Comparison of ENCODE assay signal across 8 cellular contexts in the genomic region with DNA sequence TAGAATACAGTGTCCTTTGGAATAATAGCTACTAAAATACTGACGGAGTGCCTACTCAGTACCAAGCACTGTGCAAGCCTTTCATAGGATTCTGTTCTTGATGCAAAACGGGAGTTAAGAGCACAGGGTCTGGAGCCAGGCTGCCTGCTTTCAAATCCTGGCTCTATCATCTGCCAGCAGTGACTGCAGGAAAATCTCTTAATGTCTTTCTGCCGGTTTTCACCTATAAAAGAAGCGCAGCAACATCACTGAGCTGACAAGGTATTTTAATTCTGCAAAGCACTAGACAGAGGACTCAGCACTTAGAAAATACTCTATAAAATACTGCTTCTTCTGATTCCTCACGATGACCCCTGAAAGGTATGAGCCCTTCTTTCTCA. TPM values are rescaled to one million over a fixed set of nuclear protein-coding genes. Genes with fewer than 3 reads are reported as not detected.
A peak's percentile ranks its signal among the peaks of the same experiment; 100 is the strongest.
DNase-seq lines count a peak whose midpoint lies in the region; ATAC-seq and TF ChIP-seq lines count a peak whose summit lies in the region.

No MANE protein-coding gene starts in this region.

- H3K27ac ChIP-seq in AG04450 (ENCODE audit: low read depth, low read length) (no peak overlapping the region), HCT116 (ENCODE audit: low read depth, low read length) (peak overlapping the region; percentile 69), ascending aorta (peak overlapping the region in 1 of 2 donors; percentile 32), mesenchymal stem cell (ENCODE audit: low read length, poor library complexity, severe bottlenecking) (peak overlapping the region; percentile 17)

- POLR2A ChIA-PET in AG04450 (lab: Yijun Ruan, JAX) = no interaction called here
- POLR2A ChIA-PET in HCT116 (lab: Charles Lee) = no interaction called here

- no TSS peak for BruUV-seq in HCT116 (replicated peaks; lab: Mats Ljungman, UMichigan)

- peak overlapping the region; percentile 90 for H3K4me3 ChIP-seq in AG04450 (ENCODE audit: low read depth, low read length)
- peak overlapping the region; percentile 74 to 75 for H3K4me3 ChIP-seq in HCT116 (replicated peaks in 1 of 2; ENCODE audit: low read depth in 1 of 2, low read length in 2 of 2)
- H3K4me3 ChIP-seq in ascending aorta = peak overlapping the region; percentile 71 to 73
- peak overlapping the region; percentile 59 to 88 for H3K4me3 ChIP-seq in mesenchymal stem cell (ENCODE audit: insufficient read depth in 1 of 2, low read depth in 1 of 2, low read length in 2 of 2)

- no peak overlapping the region for H4K91ac ChIP-seq in mesenchymal stem cell (ENCODE audit: low read length)

- no peak overlapping the region for H2AK5ac ChIP-seq in mesenchymal stem cell (ENCODE audit: low read length, severe bottlenecking)

- no peaks in the 10 kb centered on the region for H3K79me2 ChIP-seq in HCT116 (ENCODE audit: insufficient read depth, low read length)

- H3K4ac ChIP-seq in mesenchymal stem cell (ENCODE audit: low read depth in 1 of 2, low read length in 2 of 2) = no peak overlapping the region

- H3K9me2 ChIP-seq in HCT116 (ENCODE audit: insufficient read depth) = no peaks in the 10 kb centered on the region

- H3K9ac ChIP-seq in HCT116 (ENCODE audit: low read length) (peak overlapping the region; percentile 79), mesenchymal stem cell (ENCODE audit: low read length) (peak overlapping the region; percentile 84)

- no peak overlapping the region for H2BK15ac ChIP-seq in mesenchymal stem cell (ENCODE audit: low read depth, poor library complexity, severe bottlenecking)

- H2AFZ ChIP-seq in HCT116 (ENCODE audit: low read depth, low read length, poor library complexity, severe bottlenecking) (no peak overlapping the region), mesenchymal stem cell (ENCODE audit: low read depth, low read length) (peak overlapping the region; percentile 49)

- DNase-seq in AG04450 (ENCODE audit: low read depth, low spot score) (no peak), HCT116 (ENCODE audit: low read depth, low spot score) (no peak), ascending aorta (ENCODE audit: low spot score in 2 of 2) (no peak), mesenchymal stem cell (no peak), NCI-H446 (lab: John Stamatoyannopoulos, UW) (no peak), activated gamma-delta T cell (lab: John Stamatoyannopoulos, UW) (no peak), NCI-H2171 (lab: John Stamatoyannopoulos, UW) (no peak)

- no peak for TF ChIP-seq CTCF in AG04450 (IDR thresholded peaks at IDR 0.05; ENCODE audit: low read depth, low read length)
- TF ChIP-seq CTCF in HCT116 (IDR thresholded peaks at IDR 0.05 in 2 of 3, conservative IDR thresholded peaks at IDR 0.05 in 1 of 3; ENCODE audit: borderline replicate concordance in 1 of 3, insufficient read depth in 1 of 3, low read depth in 2 of 3, low read length in 2 of 3) = no peak
- no peak for TF ChIP-seq CTCF in ascending aorta (IDR thresholded peaks at IDR 0.05)

- no peak overlapping the region for H2BK12ac ChIP-seq in mesenchymal stem cell (ENCODE audit: low read length in 2 of 2)

- no peak overlapping the region for H2BK120ac ChIP-seq in mesenchymal stem cell (ENCODE audit: low read depth, low read length)

- no peak for ATAC-seq in HCT116
- ATAC-seq in HG03342 (IDR thresholded peaks at IDR 0.05; ENCODE audit: unreplicated experiment) = no peak

- H3K36me3 ChIP-seq in HCT116 (ENCODE audit: control insufficient read depth in 1 of 2, insufficient read depth in 2 of 2, low read length in 2 of 2) (peaks cover 0 to 18% of the 10 kb centered on the region in 2 experiments; a peak in 2 of 4 replicates), ascending aorta (peaks cover 2 to 19% of the 10 kb centered on the region in 2 donors), mesenchymal stem cell (ENCODE audit: control insufficient read depth in 1 of 2, insufficient read depth in 2 of 2, low read depth in 1 of 2, low read length in 2 of 2) (peaks cover 0 to 21% of the 10 kb centered on the region in 2 experiments)

- no peak for TF ChIP-seq POLR2A in HCT116 (IDR thresholded peaks at IDR 0.05; ENCODE audit: borderline replicate concordance, extremely low read depth, insufficient read depth, insufficient read length)

- RAD21 ChIA-PET in HCT116 (lab: Charles Lee; ENCODE audit: low non-redundant PET in 1 of 2, low total read pairs in 2 of 2, uncharacterized antibody in 2 of 2, unreplicated experiment in 2 of 2) = interaction anchor here in 1 of 2 experiments (0.6 kb wide), 1 partner anchor 310 kb away, joined by 3 read pairs; no protein-coding TSS in a partner anchor

- H3K14ac ChIP-seq in mesenchymal stem cell (ENCODE audit: low read length in 2 of 2) = no peak overlapping the region

- no peak for TF ChIP-seq RAD21 in HCT116 (IDR thresholded peaks at IDR 0.05; ENCODE audit: low read depth)

- no peak overlapping the region for H3K23ac ChIP-seq in mesenchymal stem cell (ENCODE audit: low read length in 2 of 2)

- H3K9me3 ChIP-seq in AG04450 (ENCODE audit: control insufficient read depth, insufficient read depth, low read length) = peaks cover 7% of the 10 kb centered on the region; the same call in 1 of the 2 replicates
- H3K9me3 ChIP-seq in HCT116 (ENCODE audit: control insufficient read depth in 1 of 2, insufficient read depth in 1 of 2, low read depth in 1 of 2, low read length in 2 of 2) = no peaks in the 10 kb centered on the region
- H3K9me3 ChIP-seq in ascending aorta = no peaks in the 10 kb centered on the region
- H3K9me3 ChIP-seq in mesenchymal stem cell (ENCODE audit: control insufficient read depth, low read length) = no peaks in the 10 kb centered on the region

- peaks cover 33 to 43% of the 10 kb centered on the region in 2 experiments for H3K4me1 ChIP-seq in HCT116 (ENCODE audit: control insufficient read depth in 1 of 2, insufficient read depth in 2 of 2, low read length in 2 of 2)
- peaks cover 3 to 11% of the 10 kb centered on the region in 2 donors for H3K4me1 ChIP-seq in ascending aorta
- peaks cover 10% of the 10 kb centered on the region for H3K4me1 ChIP-seq in mesenchymal stem cell (ENCODE audit: control insufficient read depth, insufficient read depth, low read depth, low read length)

- H3K27me3 ChIP-seq in AG04450 (ENCODE audit: control insufficient read depth, insufficient read depth, low read length) (no peaks in the 10 kb centered on the region), HCT116 (ENCODE audit: insufficient read depth, low read length) (peaks cover 1% of the 10 kb centered on the region; the same call in 1 of the 2 replicates), ascending aorta (no peaks in the 10 kb centered on the region), mesenchymal stem cell (ENCODE audit: control insufficient read depth in 1 of 2, insufficient read depth in 1 of 2, low read length in 2 of 2) (peaks cover 9 to 10% of the 10 kb centered on the region in 2 experiments)

- intact Hi-C loops in HCT116 (cut with micrococcal nuclease) = loop anchor here (5.0 to 10.0 kb wide), 2 partner anchors 83 to 925 kb away; no protein-coding TSS in a partner anchor
- intact Hi-C loops in ascending aorta (cut with DNase I) = no loop called here

- H3K4me2 ChIP-seq in HCT116 (ENCODE audit: low read length) (peak overlapping the region; percentile 94), mesenchymal stem cell (ENCODE audit: low read length, poor library complexity, severe bottlenecking) (peak overlapping the region; percentile 63)

- no peak overlapping the region for H4K8ac ChIP-seq in mesenchymal stem cell (ENCODE audit: low read length)

- no peak overlapping the region for H2BK5ac ChIP-seq in mesenchymal stem cell (ENCODE audit: low read depth, low read length, poor library complexity, severe bottlenecking)

- CTCF ChIA-PET in AG04450 (lab: Charles Lee) (interaction anchor here (1.0 to 6.9 kb wide), 5 partner anchors 19 to 712 kb away, joined by 5 to 34 read pairs (median 7); no protein-coding TSS in a partner anchor), HCT116 (lab: Charles Lee) (interaction anchor here (1.3 kb wide), 1 partner anchor 711 kb away, joined by 3 read pairs; no protein-coding TSS in a partner anchor)

- H3K79me1 ChIP-seq in mesenchymal stem cell (replicated peaks; ENCODE audit: low read length, poor library complexity, severe bottlenecking) = peaks cover 2% of the 10 kb centered on the region

- WGBS in mesenchymal stem cell = 22% methylated on average over 5 of the region's 5 CpGs

- peaks cover 17% of the 10 kb centered on the region; the same call in 1 of the 2 replicates for H4K20me1 ChIP-seq in HCT116 (ENCODE audit: insufficient read depth)

- no peak overlapping the region for H3K18ac ChIP-seq in mesenchymal stem cell (ENCODE audit: low read depth in 1 of 2, low read length in 2 of 2)

TF ChIP-seq in HCT116, 20 proteins besides CTCF, POLR2A, EP300 and RAD21:
- TF ChIP-seq, protein P1, sequence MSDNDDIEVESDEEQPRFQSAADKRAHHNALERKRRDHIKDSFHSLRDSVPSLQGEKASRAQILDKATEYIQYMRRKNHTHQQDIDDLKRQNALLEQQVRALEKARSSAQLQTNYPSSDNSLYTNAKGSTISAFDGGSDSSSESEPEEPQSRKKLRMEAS (IDR thresholded peaks at IDR 0.05) = no peak
- TF ChIP-seq EZH2phosphoT487 (IDR thresholded peaks at IDR 0.05; ENCODE audit: borderline replicate concordance) (no peak), ELF1 (IDR thresholded peaks at IDR 0.05; ENCODE audit: borderline replicate concordance, low read depth) (no peak), ZNF274 (IDR thresholded peaks at IDR 0.05; ENCODE audit: low read depth, low read length) (no peak), EGR1 (IDR thresholded peaks at IDR 0.05; ENCODE audit: low read depth) (no peak), SIN3A (IDR thresholded peaks at IDR 0.05; ENCODE audit: low read depth) (no peak)

RNA-seq across cellular contexts. Expression of a gene that starts 0.7 kb away (rescaled TPM):
- polyA plus RNA-seq in AG04450 (2011; rRNA removed) = 7.1 and 9.5 TPM in 2 replicates
- 8.9 and 9.3 TPM in 2 replicates for polyA minus RNA-seq in AG04450 (2011; rRNA and poly(A)+ RNA removed)
- total RNA-seq in HCT116 (2021; ENCODE audit: unreplicated experiment) (28.1 TPM), ascending aorta (0.32 TPM)
- 10.4 and 15.8 TPM in 2 replicates for polyA plus RNA-seq in HCT116 (2012)
- polyA plus RNA-seq in mesenchymal stem cell (2013, experiment 1 of 2) = 4.0 TPM
- 4.3 TPM for polyA plus RNA-seq in mesenchymal stem cell (2013, experiment 2 of 2)

Comparison
In these comparisons a context has a peak if more than half of its experiments do, and no peak if none do; other contexts are left out.
1. RNA of a gene that starts 0.7 kb away (total RNA-seq): 28.1 TPM in HCT116 (single experiment); 0.32 TPM in ascending aorta (single experiment); every median in the first group is over 10 times any median in the second.
2. Peak in every context shown above with its lines, with median percentiles within 50 percentile points of each other: H3K4me3 ChIP-seq.